10 cellular contexts compared by ENCODE assay signal in the genomic region with DNA sequence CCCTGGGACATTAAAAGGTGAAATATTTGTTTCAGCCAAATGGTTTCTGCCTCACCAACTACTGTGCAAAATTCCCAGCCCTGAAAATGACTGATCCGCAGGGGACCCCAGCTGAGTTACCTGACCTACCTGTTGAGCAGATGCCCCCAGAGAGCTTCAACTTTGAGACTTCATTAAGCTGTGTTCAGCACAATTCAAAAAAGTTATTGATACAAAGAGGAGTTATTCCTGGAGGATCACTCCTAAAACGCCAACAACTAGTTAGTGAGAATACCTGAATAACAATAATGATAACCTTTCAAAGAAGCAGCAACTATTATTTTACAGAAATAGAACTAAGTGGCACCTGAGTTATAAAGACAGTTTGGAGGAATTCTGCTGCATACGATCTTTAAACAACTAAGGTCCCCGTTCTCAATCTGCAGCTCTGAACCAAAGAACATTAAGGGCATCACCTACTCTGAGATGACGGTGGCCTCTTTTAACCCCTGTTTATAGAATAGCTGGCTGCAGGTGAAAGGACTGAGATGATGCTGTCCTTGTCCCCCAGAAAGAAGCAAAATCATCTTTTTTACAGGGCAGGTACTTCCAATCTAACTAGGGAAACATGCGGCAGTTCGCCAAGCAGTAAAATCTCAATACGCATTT. TPM values are rescaled to one million over a fixed set of nuclear protein-coding genes. Genes with fewer than 3 reads are reported as not detected.
A peak's percentile ranks its signal among the peaks of the same experiment; 100 is the strongest.
DNase-seq lines count a peak whose midpoint lies in the region; ATAC-seq, FAIRE-seq and TF ChIP-seq lines count a peak whose summit lies in the region.
"Had no signal": no experiment of that assay in that cellular context is flagged by ENCODE, and none has a peak within 500 bp of the region (broad histone marks: within the 10 kb centered on the region; RNA-seq: fewer than 3 reads in every experiment).

No MANE protein-coding gene starts in this region.

- peaks cover 34% of the 10 kb centered on the region for H3K27me3 Mint-ChIP-seq in activated naive CD4-positive, alpha-beta T cell treated with anti-CD3 and anti-CD28 coated beads, Interleukin-2, amount 10 ng/mL, durations not matched to agents 7 days and 5 days
- H3K27me3 Mint-ChIP-seq in activated T-helper 17 cell treated with anti-CD3 and anti-CD28 coated beads, Interleukin-2, amount 50 U/mL, for 72 hours: peaks cover 34% of the 10 kb centered on the region

- H3K27ac Mint-ChIP-seq in activated naive CD4-positive, alpha-beta T cell treated with anti-CD3 and anti-CD28 coated beads, Interleukin-2, amount 10 ng/mL, durations not matched to agents 7 days and 5 days: no peak overlapping the region
- no peak overlapping the region for H3K27ac Mint-ChIP-seq in activated T-helper 17 cell treated with anti-CD3 and anti-CD28 coated beads, Interleukin-2, amount 50 U/mL, for 72 hours

- H3K4me1 ChIP-seq in kidney (ENCODE audit: control insufficient read depth in 1 of 2, insufficient read depth in 1 of 2, low read depth in 1 of 2, low read length in 2 of 2) (peaks cover 0 to 2% of the 10 kb centered on the region in 2 donors), thyroid gland (no peaks in the 10 kb centered on the region), Karpas-422 (ENCODE audit: low read length) (no peaks in the 10 kb centered on the region)

- H3K9me3 Mint-ChIP-seq in activated naive CD4-positive, alpha-beta T cell treated with anti-CD3 and anti-CD28 coated beads, Interleukin-2, amount 10 ng/mL, durations not matched to agents 7 days and 5 days: no peaks in the 10 kb centered on the region
- no peaks in the 10 kb centered on the region for H3K9me3 Mint-ChIP-seq in activated T-helper 17 cell treated with anti-CD3 and anti-CD28 coated beads, Interleukin-2, amount 50 U/mL, for 72 hours

- intact Hi-C loops in kidney (cut with DNase I) (no loop called here), thyroid gland (cut with DNase I) (no loop called here)

- H3K4me3 ChIP-seq in kidney (ENCODE audit: low read length in 2 of 2) (peak overlapping the region; percentile 46 to 71), thyroid gland (replicated peaks in 1 of 3) (peak overlapping the region in 2 of 3 donors; percentile 33 to 38), Karpas-422 (ENCODE audit: low read length) (no peak overlapping the region)

- peaks cover 16% of the 10 kb centered on the region for H3K4me1 Mint-ChIP-seq in activated naive CD4-positive, alpha-beta T cell treated with anti-CD3 and anti-CD28 coated beads, Interleukin-2, amount 10 ng/mL, durations not matched to agents 7 days and 5 days
- peaks cover 22% of the 10 kb centered on the region for H3K4me1 Mint-ChIP-seq in activated T-helper 17 cell treated with anti-CD3 and anti-CD28 coated beads, Interleukin-2, amount 50 U/mL, for 72 hours

- H3K36me3 Mint-ChIP-seq in activated naive CD4-positive, alpha-beta T cell treated with anti-CD3 and anti-CD28 coated beads, Interleukin-2, amount 10 ng/mL, durations not matched to agents 7 days and 5 days: no peaks in the 10 kb centered on the region
- no peaks in the 10 kb centered on the region for H3K36me3 Mint-ChIP-seq in activated T-helper 17 cell treated with anti-CD3 and anti-CD28 coated beads, Interleukin-2, amount 50 U/mL, for 72 hours (ENCODE audit: low read depth)

- no peak for ATAC-seq in activated T-helper 17 cell treated with anti-CD3 and anti-CD28 coated beads, Interleukin-2, amount 50 U/mL, for 72 hours (replicated peaks)

- no peaks in the 10 kb centered on the region for H3K9me2 ChIP-seq in Karpas-422 (replicated peaks; ENCODE audit: insufficient read depth, low read length)

- H3K9ac ChIP-seq in kidney (ENCODE audit: low read length in 2 of 2) (no peak overlapping the region), Karpas-422 (ENCODE audit: low read length) (no peak overlapping the region)

- TF ChIP-seq CTCF in kidney (IDR thresholded peaks at IDR 0.05; ENCODE audit: borderline replicate concordance, extremely low read depth, insufficient read depth) (no peak), thyroid gland (IDR thresholded peaks at IDR 0.05) (no peak)

- H3K27me3 ChIP-seq in thyroid gland: no peaks in the 10 kb centered on the region
- no peaks in the 10 kb centered on the region for H3K27me3 ChIP-seq in Karpas-422 (ENCODE audit: low read length)

- no peak for FAIRE-seq in kidney (lab: Jason Lieb, UNC)
- FAIRE-seq: islet of Langerhans, RCC 7860 had no signal

- H3K36me3 ChIP-seq in kidney (ENCODE audit: control insufficient read depth in 1 of 2, insufficient read depth in 2 of 2, low read length in 2 of 2): no peaks in the 10 kb centered on the region
- H3K36me3 ChIP-seq in thyroid gland: no peaks in the 10 kb centered on the region
- H3K36me3 ChIP-seq in Karpas-422 (ENCODE audit: insufficient read depth, low read length): no peaks in the 10 kb centered on the region

- no peak for TF ChIP-seq POLR2A in thyroid gland (IDR thresholded peaks at IDR 0.05)
- TF ChIP-seq POLR2A in erythroblast (IDR thresholded peaks at IDR 0.05; ENCODE audit: low read length): no peak

- H2AFZ ChIP-seq in Karpas-422 (ENCODE audit: low read length): no peak overlapping the region

- CTCF ChIA-PET in activated naive CD4-positive, alpha-beta T cell treated with anti-CD3 and anti-CD28 coated beads, Interleukin-2, amount 10 ng/mL, durations not matched to agents 7 days and 5 days (lab: Charles Lee): no interaction called here

- H3K4me3 Mint-ChIP-seq in activated naive CD4-positive, alpha-beta T cell treated with anti-CD3 and anti-CD28 coated beads, Interleukin-2, amount 10 ng/mL, durations not matched to agents 7 days and 5 days: peak overlapping the region; percentile 70
- H3K4me3 Mint-ChIP-seq in activated T-helper 17 cell treated with anti-CD3 and anti-CD28 coated beads, Interleukin-2, amount 50 U/mL, for 72 hours: peak overlapping the region; percentile 53

- DNase-seq in activated naive CD4-positive, alpha-beta T cell treated with anti-CD3 and anti-CD28 coated beads, Interleukin-2, amount 10 ng/mL, durations not matched to agents 7 days and 5 days: no peak
- DNase-seq in activated naive CD4-positive, alpha-beta T cell treated with anti-CD3 and anti-CD28 coated beads, Interleukin-2, amount 50 U/mL, for 16 hours: no peak
- DNase-seq in kidney (no peak), thyroid gland (no peak), Karpas-422 (no peak), erythroblast (lab: John Stamatoyannopoulos, UW) (no peak), SHP77 treated with DMSO at 0.1 percent for 48 hours (lab: John Stamatoyannopoulos, UW) (no peak)

- H3K27ac ChIP-seq in kidney (ENCODE audit: low read depth in 2 of 2, low read length in 2 of 2) (no peak overlapping the region), thyroid gland (no peak overlapping the region), Karpas-422 (ENCODE audit: low read length) (no peak overlapping the region)

- no peaks in the 10 kb centered on the region for H4K20me1 ChIP-seq in Karpas-422 (ENCODE audit: insufficient read depth, low read depth, low read length)

- H3K79me2 ChIP-seq in Karpas-422 (ENCODE audit: low read length): no peaks in the 10 kb centered on the region

- H3K9me3 ChIP-seq in kidney (ENCODE audit: control insufficient read depth in 1 of 2, low read length in 2 of 2) (no peaks in the 10 kb centered on the region), thyroid gland (no peaks in the 10 kb centered on the region), Karpas-422 (ENCODE audit: low read length) (no peaks in the 10 kb centered on the region)

- WGBS in thyroid gland, 2 donors: 71 to 74% methylated on average over 8 of the region's 8 CpGs

- no peak overlapping the region for H3K4me2 ChIP-seq in Karpas-422 (ENCODE audit: low read depth, low read length, poor library complexity, severe bottlenecking)

RNA-seq across cellular contexts. Expression of gene GADL1, which starts 0.7 kb away (rescaled TPM):
- total RNA-seq in activated T-helper 17 cell treated with anti-CD3 and anti-CD28 coated beads, Interleukin-2, amount 50 U/mL, for 72 hours: not detected
- 0.22 TPM for total RNA-seq in kidney
- polyA plus RNA-seq in kidney (ENCODE audit: insufficient read depth, low read depth, low replicate concordance): 0.54 TPM
- not detected for total RNA-seq in thyroid gland
- total RNA-seq in Karpas-422 (2014; rRNA removed; shearing (Covaris generic); ENCODE audit: low replicate concordance): not detected in 2 replicates
